ENCODE assay signal across 9 cellular contexts in genomic region chr17:67474081-67474661, GRCh38.
A peak's percentile ranks its signal among the peaks of the same experiment; 100 is the strongest.
DNase-seq lines count a peak whose midpoint lies in the region; ATAC-seq and TF ChIP-seq lines count a peak whose summit lies in the region.
"Had no signal": no experiment of that assay in that cellular context is flagged by ENCODE, and none has a peak within 500 bp of the region (broad histone marks: within the 10 kb centered on the region; RNA-seq: fewer than 3 reads in every experiment).

No MANE protein-coding gene starts in this region.

- BruUV-seq in IMR-90 (replicated peaks; lab: Mats Ljungman, UMichigan): no TSS peak

- H3K4me2 ChIP-seq in IMR-90 (ENCODE audit: low read depth, low read length): no peak overlapping the region

- H3K27me3 Mint-ChIP-seq in nephron progenitor cell (ENCODE audit: low read depth, poor library complexity): no peaks in the 10 kb centered on the region

- peak; percentile 41 for DNase-seq in AG04449 (ENCODE audit: low read depth, low spot score)
- peak; percentile 39 for DNase-seq in IMR-90
- DNase-seq in choroid plexus epithelial cell (ENCODE audit: low read depth): peak; percentile 20
- no peak for DNase-seq in NCI-H146 (lab: John Stamatoyannopoulos, UW)
- DNase-seq in nephron progenitor cell: no peak
- no peak for DNase-seq in SKM-1 (lab: John Stamatoyannopoulos, UW; ENCODE audit: unreplicated experiment)
- DNase-seq: activated effector memory CD4-positive, alpha-beta T cell treated with Interleukin-2 at 50 U/mL for 16 hours had no signal

- CTCF ChIA-PET in AG04449 (lab: Yijun Ruan, JAX) (interaction anchor here (1.0 to 7.1 kb wide), 10 partner anchors 8 to 97 kb away, joined by 3 to 129 read pairs (median 8); partner anchors contain the start of gene PITPNC1), IMR-90 (lab: Yijun Ruan, JAX) (interaction anchor here (0.6 to 1.6 kb wide), 2 partner anchors 98 to 153 kb away, joined by 7 to 8 read pairs; no protein-coding TSS in a partner anchor)

- TF ChIP-seq POLR2A in IMR-90 (IDR thresholded peaks at IDR 0.05; ENCODE audit: low read depth, low read length): no peak

- H4K91ac ChIP-seq in IMR-90 (ENCODE audit: insufficient read depth, low read depth, low read length): no peak overlapping the region

- POLR2A ChIA-PET in AG04449 (lab: Yijun Ruan, JAX) (no interaction called here), IMR-90 (lab: Charles Lee; ENCODE audit: unreplicated experiment) (no interaction called here)

- in situ Hi-C loops in IMR-90 (cut with MboI; ENCODE audit: low sequenced_read_pairs): no loop called here

- no peak overlapping the region for H2AK9ac ChIP-seq in IMR-90 (replicated peaks; ENCODE audit: low read depth, low read length, poor library complexity)

- H3K27ac Mint-ChIP-seq in nephron progenitor cell: no peak overlapping the region

- no peak overlapping the region for H2AFZ ChIP-seq in IMR-90 (replicated peaks; ENCODE audit: low read length, poor library complexity)

- dilution Hi-C loops in IMR-90 (cut with HindIII; ENCODE audit: low sequenced_read_pairs, unreplicated experiment): no loop called here

- no peak overlapping the region for H3K14ac ChIP-seq in IMR-90 (replicated peaks; ENCODE audit: low read depth, low read length)

- no peak overlapping the region for H3K4me3 ChIP-seq in AG04449 (ENCODE audit: low read depth, low read length)
- H3K4me3 ChIP-seq in IMR-90 (ENCODE audit: insufficient read depth, low read depth, low read length): no peak overlapping the region
- no peak overlapping the region for H3K4me3 ChIP-seq in choroid plexus epithelial cell (ENCODE audit: low read depth, low read length)
- H3K4me3 ChIP-seq in muscle layer of duodenum (ENCODE audit: low read depth in 1 of 2, low read length in 2 of 2): no peak overlapping the region

- no peak overlapping the region for H3K4me3 Mint-ChIP-seq in nephron progenitor cell

- H3K4me1 Mint-ChIP-seq in nephron progenitor cell: peaks cover 47% of the 10 kb centered on the region

- H2BK20ac ChIP-seq in IMR-90 (ENCODE audit: low read depth, low read length): no peak overlapping the region

- H3K9me3 Mint-ChIP-seq in nephron progenitor cell: peaks cover 16% of the 10 kb centered on the region

- no peak overlapping the region for H3K56ac ChIP-seq in IMR-90 (ENCODE audit: extremely low read depth, insufficient read depth, low read length)

- no peaks in the 10 kb centered on the region for H3K27me3 ChIP-seq in IMR-90 (ENCODE audit: control insufficient read depth, insufficient read depth, low read length)
- H3K27me3 ChIP-seq in muscle layer of duodenum (ENCODE audit: low read depth, low read length): no peaks in the 10 kb centered on the region

- H4K5ac ChIP-seq in IMR-90 (ENCODE audit: low read depth, low read length): no peak overlapping the region

- H3K18ac ChIP-seq in IMR-90 (ENCODE audit: low read depth, low read length): no peak overlapping the region

- H3K27ac ChIP-seq in IMR-90 (ENCODE audit: insufficient read depth, low read length): no peak overlapping the region
- peak overlapping the region; percentile 36 for H3K27ac ChIP-seq in muscle layer of duodenum (ENCODE audit: low read length)

- H3K36me3 ChIP-seq in IMR-90 (ENCODE audit: control insufficient read depth, insufficient read depth, low read length) (no peaks in the 10 kb centered on the region), muscle layer of duodenum (ENCODE audit: control insufficient read depth in 1 of 2, insufficient read depth in 2 of 2, low read length in 2 of 2) (no peaks in the 10 kb centered on the region)

- H2AK5ac ChIP-seq in IMR-90 (ENCODE audit: low read depth, low read length): no peak overlapping the region

- TF ChIP-seq RAD21 in IMR-90 (IDR thresholded peaks at IDR 0.05; ENCODE audit: low read length): no peak

- H4K20me1 ChIP-seq in IMR-90 (ENCODE audit: insufficient read depth, low read length): no peaks in the 10 kb centered on the region

- H3K4me1 ChIP-seq in IMR-90 (ENCODE audit: control insufficient read depth, insufficient read depth, low read length) (peaks cover 4% of the 10 kb centered on the region), muscle layer of duodenum (ENCODE audit: control insufficient read depth in 1 of 2, insufficient read depth in 2 of 2, low read length in 2 of 2) (peaks cover 0 to 7% of the 10 kb centered on the region in 2 donors)

- H2BK5ac ChIP-seq in IMR-90 (ENCODE audit: low read depth, low read length, poor library complexity, severe bottlenecking): no peak overlapping the region

- H3K4ac ChIP-seq in IMR-90 (ENCODE audit: low read depth, low read length): no peak overlapping the region

- no peaks in the 10 kb centered on the region for H3K9me3 ChIP-seq in IMR-90 (ENCODE audit: control insufficient read depth, insufficient read depth, low read length)
- no peaks in the 10 kb centered on the region for H3K9me3 ChIP-seq in muscle layer of duodenum (ENCODE audit: control insufficient read depth in 1 of 2, low read length in 2 of 2)

- H2BK15ac ChIP-seq in IMR-90 (ENCODE audit: low read depth, low read length): no peak overlapping the region

- intact Hi-C loops in IMR-90 (cut with micrococcal nuclease): loop anchor here (10.0 kb wide), 1 partner anchor 211 kb away; no protein-coding TSS in a partner anchor

- H3K9ac ChIP-seq in IMR-90 (ENCODE audit: low read depth, low read length): no peak overlapping the region

- no peak for ATAC-seq in IMR-90 (ENCODE audit: low read depth)
- no peak for ATAC-seq in GM21360 (IDR thresholded peaks at IDR 0.05; ENCODE audit: unreplicated experiment)

- H2BK120ac ChIP-seq in IMR-90 (ENCODE audit: low read depth, low read length): no peak overlapping the region

- WGBS in IMR-90 (ENCODE audit: extremely low coverage in 2 of 2, insufficient read length in 1 of 2), 2 experiments: 77% methylated on average over 4 of the region's 12 CpGs; no CpG with 5 or more reads in 1 of the 2 experiments

- peaks cover 7% of the 10 kb centered on the region for H3K36me3 Mint-ChIP-seq in nephron progenitor cell (ENCODE audit: low read depth)

- H4K8ac ChIP-seq in IMR-90 (ENCODE audit: low read depth in 2 of 2, low read length in 2 of 2): no peak overlapping the region

- TF ChIP-seq CTCF in AG04449 (IDR thresholded peaks at IDR 0.05; ENCODE audit: insufficient read depth, low read length, missing control alignments): no peak
- no peak for TF ChIP-seq CTCF in IMR-90 (conservative IDR thresholded peaks at IDR 0.05; ENCODE audit: low read depth, low read length)
- TF ChIP-seq CTCF in choroid plexus epithelial cell (conservative IDR thresholded peaks at IDR 0.05; ENCODE audit: low read depth, low read length): no peak
- no peak for TF ChIP-seq CTCF in nephron progenitor cell (IDR thresholded peaks at IDR 0.05)

- H3K9me1 ChIP-seq in IMR-90 (ENCODE audit: insufficient read depth, low read length): peaks cover 9% of the 10 kb centered on the region

- H3K23ac ChIP-seq in IMR-90 (ENCODE audit: low read depth, low read length): no peak overlapping the region

- H3K79me1 ChIP-seq in IMR-90 (ENCODE audit: low read depth in 1 of 2, low read length in 2 of 2): peaks cover 11 to 41% of the 10 kb centered on the region in 2 experiments

TF ChIP-seq in IMR-90, 13 proteins besides CTCF, POLR2A, EP300 and RAD21:
- TF ChIP-seq FOS (IDR thresholded peaks at IDR 0.05; ENCODE audit: low read depth, low read length) (no peak), CEBPB (IDR thresholded peaks at IDR 0.05; ENCODE audit: low read depth, low read length) (no peak), NFE2L2 (IDR thresholded peaks at IDR 0.05; ENCODE audit: low read depth, low read length) (no peak), CHD1 (IDR thresholded peaks at IDR 0.05; ENCODE audit: low read depth, low read length) (no peak), RCOR1 (IDR thresholded peaks at IDR 0.05; ENCODE audit: insufficient replicate concordance, low read length) (no peak), MAFK (IDR thresholded peaks at IDR 0.05; ENCODE audit: low read depth, low read length) (no peak), SMC3 (IDR thresholded peaks at IDR 0.05; ENCODE audit: low read depth, low read length) (no peak), ELK1 (IDR thresholded peaks at IDR 0.05; ENCODE audit: borderline replicate concordance, low read depth, low read length) (no peak), MXI1 (IDR thresholded peaks at IDR 0.05; ENCODE audit: borderline replicate concordance, low read depth, low read length) (no peak), MAZ (IDR thresholded peaks at IDR 0.05; ENCODE audit: borderline replicate concordance, low read depth, low read length) (no peak)

Comparison
In these comparisons a context has a peak if more than half of its experiments do, and no peak if none do; other contexts are left out.
1. DNase-seq: peak in AG04449 (single experiment), IMR-90 (single experiment) and choroid plexus epithelial cell (single experiment); none in NCI-H146 (single experiment), nephron progenitor cell (single experiment) and SKM-1 (single experiment).